17 cellular contexts compared by ENCODE assay signal in genomic region chr18:76956648-76957047, GRCh38.
"Had no signal": no experiment of that assay in that cellular context is flagged by ENCODE, and none has a peak within 500 bp of the region (broad histone marks: within the 10 kb centered on the region; RNA-seq: fewer than 3 reads in every experiment).

No MANE protein-coding gene starts in this region.

- H3K27ac ChIP-seq: breast epithelium, esophagus muscularis mucosa, gastroesophageal sphincter, heart left ventricle, SJSA1 had no signal

- H3K4me3 ChIP-seq: breast epithelium, esophagus muscularis mucosa, gastroesophageal sphincter, heart left ventricle, SJSA1 had no signal

- DNase-seq: activated CD4-positive, alpha-beta memory T cell treated with anti-CD3 and anti-CD28 coated beads, Interleukin-2, amount 10 ng/mL, durations not matched to agents 7 days and 5 days; activated CD4-positive, alpha-beta T cell treated with anti-CD3 and anti-CD28 coated beads for 48 hours; activated naive CD4-positive, alpha-beta T cell treated with Interleukin-2 at 50 U/mL for 16 hours; activated naive CD8-positive, alpha-beta T cell treated with anti-CD3 and anti-CD28 coated beads for 36 hours; activated T-cell treated with anti-CD3 and anti-CD28 coated beads, Interleukin-2, amount 50 U/mL, for 24 hours; effector memory CD8-positive, alpha-beta T cell; heart left ventricle; left ventricle myocardium superior; midbrain; nephron progenitor cell; stimulated activated CD4-positive, alpha-beta T cell treated with anti-CD3 and anti-CD28 coated beads, Interleukin-12 subunit alpha, Interleukin-12 subunit beta, amount 100 ng/mL, for 4 hours; stimulated activated CD4-positive, alpha-beta T cell treated with anti-CD3 and anti-CD28 coated beads, Interleukin-4, amount 100 ng/mL, for 4 hours had no signal

- H3K27ac Mint-ChIP-seq: activated CD4-positive, alpha-beta memory T cell treated with anti-CD3 and anti-CD28 coated beads, Interleukin-2, amount 10 ng/mL, durations not matched to agents 7 days and 5 days; activated naive CD8-positive, alpha-beta T cell treated with anti-CD3 and anti-CD28 coated beads for 36 hours; activated T-cell treated with anti-CD3 and anti-CD28 coated beads, Interleukin-2, amount 50 U/mL, for 24 hours had no signal

- H3K27me3 ChIP-seq: breast epithelium, esophagus muscularis mucosa, gastroesophageal sphincter, heart left ventricle, SJSA1 had no signal

- H3K4me1 ChIP-seq: SJSA1 had no signal

- H3K9me3 Mint-ChIP-seq: activated CD4-positive, alpha-beta memory T cell treated with anti-CD3 and anti-CD28 coated beads, Interleukin-2, amount 10 ng/mL, durations not matched to agents 7 days and 5 days; activated naive CD8-positive, alpha-beta T cell treated with anti-CD3 and anti-CD28 coated beads for 36 hours; activated T-cell treated with anti-CD3 and anti-CD28 coated beads, Interleukin-2, amount 50 U/mL, for 24 hours; central memory CD8-positive, alpha-beta T cell; effector memory CD8-positive, alpha-beta T cell had no signal

- H3K36me3 ChIP-seq: breast epithelium had no signal

- H3K4me1 Mint-ChIP-seq: activated naive CD8-positive, alpha-beta T cell treated with anti-CD3 and anti-CD28 coated beads for 36 hours had no signal

- ATAC-seq: effector memory CD8-positive, alpha-beta T cell; gastroesophageal sphincter; heart left ventricle; left ventricle myocardium superior had no signal

- H3K27me3 Mint-ChIP-seq: activated CD4-positive, alpha-beta memory T cell treated with anti-CD3 and anti-CD28 coated beads, Interleukin-2, amount 10 ng/mL, durations not matched to agents 7 days and 5 days; activated naive CD8-positive, alpha-beta T cell treated with anti-CD3 and anti-CD28 coated beads for 36 hours; activated T-cell treated with anti-CD3 and anti-CD28 coated beads, Interleukin-2, amount 50 U/mL, for 24 hours; central memory CD8-positive, alpha-beta T cell; effector memory CD8-positive, alpha-beta T cell had no signal

- H3K4me3 Mint-ChIP-seq: activated CD4-positive, alpha-beta memory T cell treated with anti-CD3 and anti-CD28 coated beads, Interleukin-2, amount 10 ng/mL, durations not matched to agents 7 days and 5 days; activated naive CD8-positive, alpha-beta T cell treated with anti-CD3 and anti-CD28 coated beads for 36 hours; activated T-cell treated with anti-CD3 and anti-CD28 coated beads, Interleukin-2, amount 50 U/mL, for 24 hours; nephron progenitor cell had no signal

- H3K9me3 ChIP-seq: breast epithelium, esophagus muscularis mucosa, gastroesophageal sphincter, heart left ventricle, SJSA1 had no signal
